10 cellular contexts compared by ENCODE assay signal in genomic region chr4:129043523-129043922, GRCh38. TPM values are rescaled to one million over a fixed set of nuclear protein-coding genes. Genes with fewer than 3 reads are reported as not detected.
A peak's percentile ranks its signal among the peaks of the same experiment; 100 is the strongest.
DNase-seq lines count a peak whose midpoint lies in the region; ATAC-seq, FAIRE-seq and TF ChIP-seq lines count a peak whose summit lies in the region.
"Had no signal": no experiment of that assay in that cellular context is flagged by ENCODE, and none has a peak within 500 bp of the region (broad histone marks: within the 10 kb centered on the region; RNA-seq: fewer than 3 reads in every experiment).

No MANE protein-coding gene starts in this region.

- TF ChIP-seq CTCF in D721Med (IDR thresholded peaks at IDR 0.05; ENCODE audit: insufficient read depth, missing control alignments): peak; percentile 35
- peak; percentile 36 for TF ChIP-seq CTCF in astrocyte of the cerebellum (IDR thresholded peaks at IDR 0.05; ENCODE audit: low read depth, low read length, missing control alignments)

- H3K4me3 ChIP-seq in astrocyte of the cerebellum (ENCODE audit: low read depth, low read length): no peak overlapping the region

- in situ Hi-C loops in astrocyte of the cerebellum (cut with HindIII; ENCODE audit: low sequenced_read_pairs): no loop called here

- DNase-seq in D721Med (ENCODE audit: insufficient read length, low spot score) (no peak), LHCN-M2 (ENCODE audit: low read depth) (peak; percentile 41), astrocyte of the cerebellum (ENCODE audit: low read depth) (peak; percentile 23), medulla oblongata (ENCODE audit: extremely low spot score) (peak; percentile 5), DMS153 (lab: John Stamatoyannopoulos, UW) (no peak)
- DNase-seq: activated effector memory CD4-positive, alpha-beta T cell treated with anti-CD3 and anti-CD28 coated beads, Interleukin-2, amount 50 U/mL, for 16 hours; kidney glomerular epithelial cell; stimulated activated CD4-positive, alpha-beta T cell treated with anti-CD3 and anti-CD28 coated beads, Interleukin-4, amount 100 ng/mL, for 24 hours had no signal

- ATAC-seq in HG03342 (IDR thresholded peaks at IDR 0.05; ENCODE audit: unreplicated experiment) (no peak), HG02763 (IDR thresholded peaks at IDR 0.05; ENCODE audit: unreplicated experiment) (no peak)

- FAIRE-seq in D721Med (lab: Jason Lieb, UNC): no peak

RNA-seq across cellular contexts. Expression of gene SCLT1, which starts 49.8 kb away (rescaled TPM):
- 13.0 and 14.8 TPM in 2 replicates for total RNA-seq in LHCN-M2 (2014; rRNA removed)
- polyA plus RNA-seq in LHCN-M2 (2012): 3.2 TPM

RNA-seq across cellular contexts. Expression of gene C4orf33, which starts 52.4 kb away (rescaled TPM):
- total RNA-seq in LHCN-M2 (2014; rRNA removed): 12.1 and 14.6 TPM in 2 replicates
- polyA plus RNA-seq in LHCN-M2 (2012): 4.8 TPM

Comparison
In these comparisons a context has a peak if more than half of its experiments do, and no peak if none do; other contexts are left out.
1. DNase-seq: peak in LHCN-M2 (single experiment), astrocyte of the cerebellum (single experiment) and medulla oblongata (single experiment); none in D721Med (single experiment) and DMS153 (single experiment).